ENCODE assay signal across 20 cellular contexts in the genomic region with DNA sequence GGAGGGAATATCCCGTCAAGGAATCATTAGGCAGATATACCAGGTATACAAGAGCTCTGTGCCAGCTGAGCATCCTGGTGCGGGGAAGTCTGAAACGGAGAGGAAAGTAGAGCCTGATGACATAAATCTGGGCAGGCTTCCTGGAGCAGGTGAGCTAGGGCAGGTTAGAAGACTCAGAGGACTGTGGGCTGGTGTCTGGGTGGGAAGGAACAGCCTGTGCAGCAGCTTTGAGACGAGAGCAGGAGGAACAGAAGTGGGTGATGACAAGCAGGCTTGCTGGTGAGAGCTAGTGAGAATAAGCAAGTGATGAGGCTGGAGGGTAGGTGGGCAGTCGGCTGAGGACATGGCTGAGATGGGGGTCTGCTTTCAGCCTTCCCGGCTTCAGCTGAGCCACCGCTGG. TPM values are rescaled to one million over a fixed set of nuclear protein-coding genes. Genes with fewer than 3 reads are reported as not detected.
DNase-seq lines count a peak whose midpoint lies in the region; ATAC-seq and TF ChIP-seq lines count a peak whose summit lies in the region.
"Had no signal": no experiment of that assay in that cellular context is flagged by ENCODE, and none has a peak within 500 bp of the region (broad histone marks: within the 10 kb centered on the region; RNA-seq: fewer than 3 reads in every experiment).

No MANE protein-coding gene starts in this region.

- no peaks in the 10 kb centered on the region for H3K36me3 Mint-ChIP-seq in T-helper 17 cell (ENCODE audit: low read depth)

- H2BK12ac ChIP-seq in trophoblast cell (ENCODE audit: low read length): peak overlapping the region; percentile 19

- H3K4me3 ChIP-seq in esophagus squamous epithelium (no peak overlapping the region), trophoblast cell (ENCODE audit: low read depth, low read length) (no peak overlapping the region), vagina (no peak overlapping the region)
- H3K4me3 ChIP-seq: SJCRH30 had no signal

- H3K36me3 ChIP-seq in esophagus squamous epithelium (peaks cover 0 to 46% (median 0%) of the 10 kb centered on the region in 3 donors), trophoblast cell (ENCODE audit: control insufficient read depth in 1 of 2, insufficient read depth in 2 of 2, low read length in 2 of 2) (peaks cover 32 to 33% of the 10 kb centered on the region in 2 experiments), vagina (peaks cover 0 to 11% of the 10 kb centered on the region in 2 donors)
- H3K36me3 ChIP-seq: SJCRH30 had no signal

- 57 to 75% methylated on average over 7 of the region's 7 CpGs for WGBS in esophagus squamous epithelium, 2 donors
- WGBS in trophoblast cell (ENCODE audit: extremely low coverage, insufficient coverage, insufficient read length): no CpG with 5 or more reads among the region's 7 CpGs

- H3K27ac ChIP-seq in esophagus squamous epithelium: peak overlapping the region; percentile 88 to 94 (median 92)
- no peak overlapping the region for H3K27ac ChIP-seq in trophoblast cell (ENCODE audit: low read depth, low read length)
- H3K27ac ChIP-seq in vagina: no peak overlapping the region
- H3K27ac ChIP-seq: SJCRH30 had no signal

- TF ChIP-seq CTCF in esophagus squamous epithelium (IDR thresholded peaks at IDR 0.05) (no peak), vagina (IDR thresholded peaks at IDR 0.05) (no peak)

- no peaks in the 10 kb centered on the region for H3K27me3 Mint-ChIP-seq in T-helper 17 cell
- H3K27me3 Mint-ChIP-seq: CD4-positive, alpha-beta T cell had no signal

- peaks cover 24 to 86% (median 28%) of the 10 kb centered on the region in 3 donors for H3K4me1 ChIP-seq in esophagus squamous epithelium
- H3K4me1 ChIP-seq in trophoblast cell (ENCODE audit: control insufficient read depth in 1 of 2, insufficient read depth in 2 of 2, low read length in 2 of 2): peaks cover 40 to 43% of the 10 kb centered on the region in 2 experiments
- peaks cover 35% of the 10 kb centered on the region for H3K4me1 ChIP-seq in vagina

- no peaks in the 10 kb centered on the region for H3K9me3 ChIP-seq in T-helper 17 cell (ENCODE audit: control insufficient read depth, low read length, poor library complexity, severe bottlenecking)
- no peaks in the 10 kb centered on the region for H3K9me3 ChIP-seq in esophagus squamous epithelium
- peaks cover 9% of the 10 kb centered on the region for H3K9me3 ChIP-seq in trophoblast cell (ENCODE audit: insufficient read depth, low read depth, low read length)
- H3K9me3 ChIP-seq in vagina: no peaks in the 10 kb centered on the region
- H3K9me3 ChIP-seq: SJCRH30, suprapubic skin had no signal

- H2AFZ ChIP-seq in trophoblast cell (ENCODE audit: insufficient read depth, low read length, poor library complexity): no peak overlapping the region

- no peak overlapping the region for H3K4me3 Mint-ChIP-seq in T-helper 17 cell
- H3K4me3 Mint-ChIP-seq: activated T-cell treated with anti-CD3 and anti-CD28 coated beads, Interleukin-2, amount 50 U/mL, for 4 hours; CD4-positive, alpha-beta T cell had no signal

- H3K14ac ChIP-seq in trophoblast cell (ENCODE audit: low read length): no peak overlapping the region

- H3K27ac Mint-ChIP-seq in T-helper 17 cell: peak overlapping the region; percentile 82
- H3K27ac Mint-ChIP-seq: CD4-positive, alpha-beta T cell had no signal

- no peak overlapping the region for H3K4me2 ChIP-seq in trophoblast cell (ENCODE audit: low read length)

- H2BK5ac ChIP-seq in trophoblast cell (ENCODE audit: low read depth, low read length, poor library complexity): no peak overlapping the region

- H3K79me1 ChIP-seq in trophoblast cell (ENCODE audit: low read length): peaks cover 27% of the 10 kb centered on the region

- H3K23ac ChIP-seq in trophoblast cell (ENCODE audit: low read length): no peak overlapping the region

- H3K18ac ChIP-seq in trophoblast cell (ENCODE audit: low read length): no peak overlapping the region

- no peak overlapping the region for H2AK5ac ChIP-seq in trophoblast cell (ENCODE audit: low read length)

- H3K4me1 Mint-ChIP-seq in T-helper 17 cell: peaks cover 15% of the 10 kb centered on the region

- H3K4ac ChIP-seq in trophoblast cell (ENCODE audit: low read depth, low read length): no peak overlapping the region

- no peak overlapping the region for H3K9ac ChIP-seq in trophoblast cell (ENCODE audit: low read length)

- DNase-seq in NCI-H2171 (lab: John Stamatoyannopoulos, UW) (peak; percentile 46), T-helper 17 cell (no peak), esophagus squamous epithelium (lab: John Stamatoyannopoulos, UW) (no peak), trophoblast cell (no peak), vagina (ENCODE audit: extremely low spot score in 2 of 2) (no peak), NCI-H524 treated with DMSO at 0.1 percent for 48 hours (lab: John Stamatoyannopoulos, UW) (no peak), foreskin melanocyte (no peak)
- DNase-seq: activated CD4-positive, alpha-beta T cell treated with anti-CD3 and anti-CD28 coated beads for 1 hour; activated T-cell treated with anti-CD3 and anti-CD28 coated beads, Interleukin-2, amount 50 U/mL, for 4 hours; CD4-positive, alpha-beta T cell; cortex of kidney; NCI-H1092; NCI-H2029; PC-3; SJCRH30; stimulated activated CD4-positive, alpha-beta T cell treated with anti-CD3 and anti-CD28 coated beads, Interleukin-1b, Interleukin-23, amount 100 ng/mL, for 48 hours had no signal

- H4K91ac ChIP-seq in trophoblast cell (ENCODE audit: low read depth, low read length): no peak overlapping the region

- intact Hi-C loops in esophagus squamous epithelium (cut with DNase I): loop anchor here (10.0 kb wide), 1 partner anchor 51 kb away; no protein-coding TSS in a partner anchor
- intact Hi-C loops in vagina (cut with DNase I): no loop called here

- TF ChIP-seq POLR2A in esophagus squamous epithelium (IDR thresholded peaks at IDR 0.05): no peak
- no peak for TF ChIP-seq POLR2A in vagina (IDR thresholded peaks at IDR 0.05)

- peaks cover 17% of the 10 kb centered on the region for H3K79me2 ChIP-seq in trophoblast cell (ENCODE audit: control insufficient read depth, insufficient read depth, low read length, poor library complexity)

- H2BK120ac ChIP-seq in trophoblast cell (ENCODE audit: insufficient read depth, low read length, poor library complexity): no peak overlapping the region

- H3K27me3 ChIP-seq in esophagus squamous epithelium (no peaks in the 10 kb centered on the region), trophoblast cell (ENCODE audit: insufficient read depth, low read length) (no peaks in the 10 kb centered on the region), vagina (no peaks in the 10 kb centered on the region)
- H3K27me3 ChIP-seq: SJCRH30, suprapubic skin had no signal

- no peak overlapping the region for H4K12ac ChIP-seq in trophoblast cell (ENCODE audit: low read depth, low read length)

- H4K8ac ChIP-seq in trophoblast cell (ENCODE audit: low read depth, low read length): no peak overlapping the region

- no peak for ATAC-seq in T-helper 17 cell
- ATAC-seq: activated T-cell treated with anti-CD3 and anti-CD28 coated beads, Interleukin-2, amount 50 U/mL, for 4 hours; PC-3 had no signal

RNA-seq across cellular contexts. Expression of a gene that starts 6.7 kb away (rescaled TPM):
- 1 to 10 TPM; 3.2 to 3.3 TPM for total RNA-seq in T-helper 17 cell
- total RNA-seq in esophagus squamous epithelium: 10 to 100 TPM; 23.4 to 57.2 (median 39.9) TPM
- polyA plus RNA-seq in trophoblast cell (2013): 18.9 and 19.5 TPM in 2 replicates
- total RNA-seq in vagina: 38.5 TPM

RNA-seq across cellular contexts. Expression of a gene that starts 26.9 kb away (rescaled TPM):
- total RNA-seq in T-helper 17 cell (1 to 10 TPM; 1.2 to 1.7 TPM), esophagus squamous epithelium (10 to 100 TPM in 1 of 4 donors, 1 to 10 TPM in 3; 2.3 to 13.1 (median 8.7) TPM), vagina (5.4 TPM)
- polyA plus RNA-seq in trophoblast cell (2013): 91.9 and 95.6 TPM in 2 replicates

RNA-seq across cellular contexts. Expression of a gene that starts 42.4 kb away (rescaled TPM):
- 100 to 1,000 TPM in 1 of 2 donors, 10 to 100 TPM in 1; 90.8 to 120 TPM for total RNA-seq in T-helper 17 cell
- total RNA-seq in esophagus squamous epithelium: 100 to 1,000 TPM in 3 of 4 donors, 10 to 100 TPM in 1; 85.8 to 150 (median 134) TPM
- polyA plus RNA-seq in trophoblast cell (2013): 192 and 196 TPM in 2 replicates
- 135 TPM for total RNA-seq in vagina

RNA-seq across cellular contexts. Expression of a gene that starts 50.7 kb away (rescaled TPM):
- total RNA-seq in T-helper 17 cell: not detected
- not detected for total RNA-seq in esophagus squamous epithelium
- polyA plus RNA-seq in trophoblast cell (2013): 0.97 and 1.1 TPM in 2 replicates
- not detected for total RNA-seq in vagina
- total RNA-seq: activated CD8-positive, alpha-beta memory T cell treated with anti-CD3 and anti-CD28 coated beads for 36 hours; activated T-cell treated with anti-CD3 and anti-CD28 coated beads, Interleukin-2, amount 50 U/mL, for 4 hours; CD4-positive, alpha-beta T cell; lower leg skin; PC-3; renal cortical epithelial cell; suprapubic skin had no signal

Comparison
In these comparisons a context has a peak if more than half of its experiments do, and no peak if none do; other contexts are left out.
1. H3K27ac ChIP-seq: peak in esophagus squamous epithelium (4 of 4); none in trophoblast cell (single experiment) and vagina (single experiment).